8 cellular contexts compared by ENCODE assay signal in genomic region chr1:1000357-1001056, GRCh38. TPM values are rescaled to one million over a fixed set of nuclear protein-coding genes. Genes with fewer than 3 reads are reported as not detected.
DNase-seq lines count a peak whose midpoint lies in the region; ATAC-seq, FAIRE-seq and TF ChIP-seq lines count a peak whose summit lies in the region.

No MANE protein-coding gene starts in this region.

- ATAC-seq in RWPE2 (ENCODE audit: low read depth) (peak; percentile 46), pancreas (peak; percentile 53 to 59 (median 58))

- peak; percentile 50 to 72 for TF ChIP-seq POLR2A in uterus (IDR thresholded peaks at IDR 0.05)

- H3K27ac Mint-ChIP-seq in activated naive CD8-positive, alpha-beta T cell = peak overlapping the region; percentile 77

- H3K4me1 ChIP-seq in RWPE2 (ENCODE audit: insufficient read depth, poor library complexity, severe bottlenecking) (peaks cover 5% of the 10 kb centered on the region), pancreas (peaks cover 9 to 15% (median 10%) of the 10 kb centered on the region in 3 donors), uterus (peaks cover 0 to 5% of the 10 kb centered on the region in 2 donors)

- intact Hi-C loops in pancreas (cut with DNase I) (no loop called here), uterus (cut with DNase I; ENCODE audit: low total_unique reads) (no loop called here)

- TF ChIP-seq CTCF in HFF-Myc (IDR thresholded peaks at IDR 0.05; ENCODE audit: low read depth, low read length, missing control alignments) (no peak), RWPE2 (IDR thresholded peaks at IDR 0.05; ENCODE audit: poor library complexity, severe bottlenecking) (no peak), pancreas (IDR thresholded peaks at IDR 0.05) (no peak), uterus (IDR thresholded peaks at IDR 0.05) (peak in 2 of 4 experiments; percentile 9 to 31)

- H3K9me3 Mint-ChIP-seq in activated naive CD8-positive, alpha-beta T cell (ENCODE audit: low read depth) = no peaks in the 10 kb centered on the region

- DNase-seq in COLO829 (ENCODE audit: low spot score) = peak; percentile 86
- no peak for DNase-seq in HFF-Myc (ENCODE audit: extremely low read depth, low read depth)
- peak; percentile 78 for DNase-seq in RWPE2 (ENCODE audit: low spot score)
- peak; percentile 87 for DNase-seq in glomerular visceral epithelial cell (ENCODE audit: extremely low spot score)
- peak; percentile 62 to 90 (median 86) for DNase-seq in pancreas
- peak; percentile 77 to 85 for DNase-seq in uterus
- DNase-seq in cortex of kidney (lab: John Stamatoyannopoulos, UW) = no peak

- H3K4me1 Mint-ChIP-seq in activated naive CD8-positive, alpha-beta T cell (ENCODE audit: low read depth) = peaks cover 17% of the 10 kb centered on the region

- H3K27ac ChIP-seq in RWPE2 (ENCODE audit: poor library complexity, severe bottlenecking) = peak overlapping the region; percentile 76
- H3K27ac ChIP-seq in pancreas = peak overlapping the region; percentile 90 to 96 (median 91)
- H3K27ac ChIP-seq in uterus = peak overlapping the region; percentile 93 to 94

- H3K27me3 ChIP-seq in RWPE2 (ENCODE audit: insufficient read depth, poor library complexity, severe bottlenecking) (no peaks in the 10 kb centered on the region), pancreas (no peaks in the 10 kb centered on the region), uterus (peaks cover 0 to 4% of the 10 kb centered on the region in 2 donors)

- no peaks in the 10 kb centered on the region for H3K9me3 ChIP-seq in RWPE2 (ENCODE audit: severe bottlenecking)
- H3K9me3 ChIP-seq in pancreas = no peaks in the 10 kb centered on the region
- H3K9me3 ChIP-seq in uterus = no peaks in the 10 kb centered on the region

- H3K36me3 Mint-ChIP-seq in activated naive CD8-positive, alpha-beta T cell = no peaks in the 10 kb centered on the region

- WGBS in pancreas, 2 donors = 0 to 1% methylated on average over 49 to 75 of the region's 75 CpGs

- peak overlapping the region; percentile 75 for H3K4me3 Mint-ChIP-seq in activated naive CD8-positive, alpha-beta T cell

- peak overlapping the region; percentile 54 for H3K4me3 ChIP-seq in HFF-Myc (replicated peaks; ENCODE audit: low read depth, low read length)
- peak overlapping the region; percentile 51 for H3K4me3 ChIP-seq in RWPE2 (ENCODE audit: severe bottlenecking)
- peak overlapping the region; percentile 33 to 58 (median 48) for H3K4me3 ChIP-seq in pancreas
- peak overlapping the region; percentile 53 to 60 for H3K4me3 ChIP-seq in uterus

- no peaks in the 10 kb centered on the region for H3K36me3 ChIP-seq in RWPE2 (ENCODE audit: low read depth)
- no peaks in the 10 kb centered on the region for H3K36me3 ChIP-seq in pancreas
- H3K36me3 ChIP-seq in uterus = no peaks in the 10 kb centered on the region

- FAIRE-seq in pancreas (lab: Jason Lieb, UNC) = no peak

- H3K27me3 Mint-ChIP-seq in activated naive CD8-positive, alpha-beta T cell = peaks cover 13% of the 10 kb centered on the region

RNA-seq across cellular contexts. Expression of gene HES4, which starts 0.6 kb away (rescaled TPM):
- total RNA-seq in pancreas = 10 to 100 TPM; 13.2 to 29.4 (median 21.3) TPM
- polyA plus RNA-seq in pancreas = 10 to 100 TPM; 31.9 to 46.4 TPM
- total RNA-seq in uterus = 10 to 100 TPM; 19.6 to 41.0 (median 36.3) TPM

RNA-seq across cellular contexts. Expression of gene ISG15, which starts 12.8 kb away (rescaled TPM):
- total RNA-seq in pancreas = 10 to 100 TPM in 2 of 6 donors, 1 to 10 TPM in 4; 4.3 to 19.4 (median 6.6) TPM
- 10 to 100 TPM; 25.9 to 45.0 TPM for polyA plus RNA-seq in pancreas
- total RNA-seq in uterus = 10 to 100 TPM in 2 of 4 donors, 1 to 10 TPM in 2; 1.8 to 27.2 (median 15.2) TPM

RNA-seq across cellular contexts. Expression of gene PERM1, which starts 18.6 kb away (rescaled TPM):
- under 1 TPM in 2 of 6 donors, not detected in 4; 0.04 to 0.32 TPM for total RNA-seq in pancreas
- under 1 TPM; 0.15 to 0.35 TPM for polyA plus RNA-seq in pancreas
- 1 to 10 TPM in 1 of 4 donors, not detected in 3; 2.3 TPM for total RNA-seq in uterus

RNA-seq across cellular contexts. Expression of gene AGRN, which starts 19.4 kb away (rescaled TPM):
- total RNA-seq in pancreas (100 to 1,000 TPM in 1 of 6 donors, 10 to 100 TPM in 5; 40.5 to 107 (median 64.0) TPM), uterus (10 to 100 TPM in 3 of 4 donors, 1 to 10 TPM in 1; 8.2 to 86.9 (median 26.2) TPM)
- 100 to 1,000 TPM in 1 of 2 donors, 10 to 100 TPM in 1; 94.7 to 166 TPM for polyA plus RNA-seq in pancreas

RNA-seq across cellular contexts. Expression of gene PLEKHN1, which starts 34.2 kb away (rescaled TPM):
- 1 to 10 TPM in 2 of 6 donors, under 1 TPM in 4; 0.16 to 1.5 (median 0.40) TPM for total RNA-seq in pancreas
- polyA plus RNA-seq in pancreas = 1 to 10 TPM in 1 of 2 donors, under 1 TPM in 1; 0.52 to 2.8 TPM
- 1 to 10 TPM in 1 of 4 donors, not detected in 3; 1.1 TPM for total RNA-seq in uterus

Comparison
In these comparisons a context has a peak if more than half of its experiments do, and no peak if none do; other contexts are left out.
1. DNase-seq: peak in COLO829 (single experiment), RWPE2 (single experiment), glomerular visceral epithelial cell (single experiment), pancreas (6 of 6) and uterus (2 of 2); none in HFF-Myc (single experiment) and cortex of kidney (single experiment).
2. Peak in every context shown above with its lines, with median percentiles within 50 percentile points of each other: H3K4me3 ChIP-seq and H3K27ac ChIP-seq.